26 cellular contexts compared by ENCODE assay signal in the genomic region with DNA sequence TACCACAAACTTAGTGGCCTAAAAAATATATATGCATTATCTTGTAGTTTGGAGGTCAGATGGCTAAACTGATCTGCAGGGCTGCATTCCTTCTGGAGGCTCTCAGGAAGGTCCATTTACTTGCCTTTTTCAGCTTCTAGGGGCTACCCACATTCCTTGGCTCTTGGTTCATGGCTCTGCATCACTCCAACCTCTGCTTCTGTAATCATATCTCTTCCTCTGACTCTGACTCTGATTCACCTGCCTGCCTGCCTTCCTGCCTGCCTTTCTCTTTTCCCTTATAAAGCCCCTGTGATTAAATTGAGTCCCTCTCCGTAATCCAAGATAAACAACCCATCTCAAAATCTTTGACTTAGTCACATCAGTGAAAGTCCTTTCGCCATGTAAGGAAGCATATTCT. TPM values are rescaled to one million over a fixed set of nuclear protein-coding genes. Genes with fewer than 3 reads are reported as not detected.
DNase-seq lines count a peak whose midpoint lies in the region; ATAC-seq and TF ChIP-seq lines count a peak whose summit lies in the region.
"Had no signal": no experiment of that assay in that cellular context is flagged by ENCODE, and none has a peak within 500 bp of the region (broad histone marks: within the 10 kb centered on the region; RNA-seq: fewer than 3 reads in every experiment).

No MANE protein-coding gene starts in this region.

- H3K27me3 ChIP-seq in IMR-90 (ENCODE audit: control insufficient read depth, insufficient read depth, low read length) (no peaks in the 10 kb centered on the region), trophoblast cell (ENCODE audit: insufficient read depth, low read length) (no peaks in the 10 kb centered on the region)
- H3K27me3 ChIP-seq: SJSA1 had no signal

- H2BK15ac ChIP-seq in IMR-90 (ENCODE audit: low read depth, low read length): no peak overlapping the region

- H4K91ac ChIP-seq in IMR-90 (ENCODE audit: insufficient read depth, low read depth, low read length) (no peak overlapping the region), trophoblast cell (ENCODE audit: low read depth, low read length) (no peak overlapping the region)

- H3K9me3 ChIP-seq in IMR-90 (ENCODE audit: control insufficient read depth, insufficient read depth, low read length) (0 out of 2 replicates have a peak, but pooled peaks cover 2% of the 10 kb centered on the region), trophoblast cell (ENCODE audit: insufficient read depth, low read depth, low read length) (no peaks in the 10 kb centered on the region)
- H3K9me3 ChIP-seq: SJSA1 had no signal

- no peak overlapping the region for H3K4ac ChIP-seq in IMR-90 (ENCODE audit: low read depth, low read length)
- H3K4ac ChIP-seq in trophoblast cell (ENCODE audit: low read depth, low read length): no peak overlapping the region

- H2BK120ac ChIP-seq in IMR-90 (ENCODE audit: low read depth, low read length): no peak overlapping the region
- H2BK120ac ChIP-seq in trophoblast cell (ENCODE audit: insufficient read depth, low read length, poor library complexity): peak overlapping the region; percentile 76

- in situ Hi-C loops in IMR-90 (cut with MboI; ENCODE audit: low sequenced_read_pairs): no loop called here

- TF ChIP-seq POLR2A in IMR-90 (IDR thresholded peaks at IDR 0.05; ENCODE audit: low read depth, low read length): no peak

- intact Hi-C loops in IMR-90 (cut with micrococcal nuclease): no loop called here

- CTCF ChIA-PET in IMR-90 (lab: Yijun Ruan, JAX): no interaction called here

- H3K36me3 ChIP-seq in IMR-90 (ENCODE audit: control insufficient read depth, insufficient read depth, low read length) (no peaks in the 10 kb centered on the region), trophoblast cell (ENCODE audit: control insufficient read depth in 1 of 2, insufficient read depth in 2 of 2, low read length in 2 of 2) (no peaks in the 10 kb centered on the region)
- H3K36me3 ChIP-seq: BLaER1, SJSA1 had no signal

- H3K4me2 ChIP-seq in IMR-90 (ENCODE audit: low read depth, low read length) (no peak overlapping the region), trophoblast cell (ENCODE audit: low read length) (no peak overlapping the region)
- H3K4me2 ChIP-seq: BLaER1, KMS-11 had no signal

- dilution Hi-C loops in IMR-90 (cut with HindIII; ENCODE audit: low sequenced_read_pairs, unreplicated experiment): no loop called here

- no peaks in the 10 kb centered on the region for H4K20me1 ChIP-seq in IMR-90 (ENCODE audit: insufficient read depth, low read length)
- H4K20me1 ChIP-seq: BLaER1 had no signal

- H3K14ac ChIP-seq in IMR-90 (replicated peaks; ENCODE audit: low read depth, low read length) (no peak overlapping the region), trophoblast cell (ENCODE audit: low read length) (no peak overlapping the region)

- H3K4me3 ChIP-seq in IMR-90 (ENCODE audit: insufficient read depth, low read depth, low read length): no peak overlapping the region
- no peak overlapping the region for H3K4me3 ChIP-seq in trophoblast cell (ENCODE audit: low read depth, low read length)
- H3K4me3 ChIP-seq: BLaER1, GM23248, SJSA1 had no signal

- H2BK20ac ChIP-seq in IMR-90 (ENCODE audit: low read depth, low read length): no peak overlapping the region

- H4K8ac ChIP-seq in IMR-90 (ENCODE audit: low read depth in 2 of 2, low read length in 2 of 2) (no peak overlapping the region), trophoblast cell (ENCODE audit: low read depth, low read length) (no peak overlapping the region)

- no peak overlapping the region for H3K56ac ChIP-seq in IMR-90 (ENCODE audit: extremely low read depth, insufficient read depth, low read length)

- H3K9me1 ChIP-seq in IMR-90 (ENCODE audit: insufficient read depth, low read length): no peaks in the 10 kb centered on the region

- peaks cover under 1% of the 10 kb centered on the region; the same call in 1 of the 2 replicates for H3K4me1 ChIP-seq in IMR-90 (ENCODE audit: control insufficient read depth, insufficient read depth, low read length)
- H3K4me1 ChIP-seq in trophoblast cell (ENCODE audit: control insufficient read depth in 1 of 2, insufficient read depth in 2 of 2, low read length in 2 of 2): peaks cover 0 to 4% of the 10 kb centered on the region in 2 experiments
- H3K4me1 ChIP-seq: BLaER1, SJSA1 had no signal

- TF ChIP-seq RAD21 in IMR-90 (IDR thresholded peaks at IDR 0.05; ENCODE audit: low read length): no peak

- H3K18ac ChIP-seq in IMR-90 (ENCODE audit: low read depth, low read length): no peak overlapping the region
- H3K18ac ChIP-seq in trophoblast cell (ENCODE audit: low read length): no peak overlapping the region

- no peak for TF ChIP-seq CTCF in IMR-90 (conservative IDR thresholded peaks at IDR 0.05; ENCODE audit: low read depth, low read length)

- H4K12ac ChIP-seq in trophoblast cell (ENCODE audit: low read depth, low read length): no peak overlapping the region

- H3K23ac ChIP-seq in IMR-90 (ENCODE audit: low read depth, low read length) (no peak overlapping the region), trophoblast cell (ENCODE audit: low read length) (no peak overlapping the region)

- no peak for ATAC-seq in IMR-90 (ENCODE audit: low read depth)
- ATAC-seq: T-cell had no signal

- no peak overlapping the region for H2AK9ac ChIP-seq in IMR-90 (replicated peaks; ENCODE audit: low read depth, low read length, poor library complexity)

- H3K9ac ChIP-seq in IMR-90 (ENCODE audit: low read depth, low read length) (no peak overlapping the region), trophoblast cell (ENCODE audit: low read length) (no peak overlapping the region)
- H3K9ac ChIP-seq: BLaER1, GM23248, KMS-11 had no signal

- no TSS peak for BruUV-seq in IMR-90 (replicated peaks; lab: Mats Ljungman, UMichigan)

- DNase-seq in NCI-H82 (lab: John Stamatoyannopoulos, UW) (peak; percentile 6), NCI-H82 treated with DMSO at 0.1 percent for 48 hours (lab: John Stamatoyannopoulos, UW; ENCODE audit: unreplicated experiment) (no peak), IMR-90 (peak; percentile 22), amniotic epithelial cell (ENCODE audit: low read depth) (peak; percentile 31), trophoblast cell (no peak), dermis blood vessel endothelial cell (no peak), NCI-H2029 treated with DMSO at 0.1 percent for 48 hours (lab: John Stamatoyannopoulos, UW) (no peak)
- no peak for DNase-seq in activated CD4-positive, alpha-beta T cell treated with anti-CD3 and anti-CD28 coated beads for 1 hour
- DNase-seq: CD4-positive, CD25-positive, alpha-beta regulatory T cell; COR-L47; GM23248; H7; NCI-H1048; NCI-H1417 treated with DMSO at 0.1 percent for 48 hours; NCI-H1694 treated with DMSO at 0.1 percent for 48 hours; NCI-H2081 treated with DMSO at 0.1 percent for 48 hours; NCI-H2171; NCI-H345; NCI-H510A treated with DMSO at 0.1 percent for 48 hours; Right ventricle myocardium superior; T-cell had no signal

- no peak overlapping the region for H4K5ac ChIP-seq in IMR-90 (ENCODE audit: low read depth, low read length)

- no peak overlapping the region for H3K27ac ChIP-seq in IMR-90 (ENCODE audit: insufficient read depth, low read length)
- H3K27ac ChIP-seq in trophoblast cell (ENCODE audit: low read depth, low read length): peak overlapping the region; percentile 78
- H3K27ac ChIP-seq: 22Rv1, BLaER1, GM23248, KMS-11, SJSA1 had no signal

- H2BK5ac ChIP-seq in IMR-90 (ENCODE audit: low read depth, low read length, poor library complexity, severe bottlenecking): no peak overlapping the region
- peak overlapping the region; percentile 56 for H2BK5ac ChIP-seq in trophoblast cell (ENCODE audit: low read depth, low read length, poor library complexity)

- POLR2A ChIA-PET in IMR-90 (lab: Charles Lee; ENCODE audit: unreplicated experiment): no interaction called here

- no peaks in the 10 kb centered on the region for H3K79me1 ChIP-seq in IMR-90 (ENCODE audit: low read depth in 1 of 2, low read length in 2 of 2)
- H3K79me1 ChIP-seq in trophoblast cell (ENCODE audit: low read length): peaks cover 19% of the 10 kb centered on the region

- H2AK5ac ChIP-seq in IMR-90 (ENCODE audit: low read depth, low read length) (no peak overlapping the region), trophoblast cell (ENCODE audit: low read length) (no peak overlapping the region)

- no peaks in the 10 kb centered on the region for H3K79me2 ChIP-seq in trophoblast cell (ENCODE audit: control insufficient read depth, insufficient read depth, low read length, poor library complexity)

- no CpG with 5 or more reads among the region's 2 CpGs for WGBS in IMR-90 (ENCODE audit: extremely low coverage in 2 of 2, insufficient read length in 1 of 2), 2 experiments
- no CpG with 5 or more reads among the region's 2 CpGs for WGBS in trophoblast cell (ENCODE audit: extremely low coverage, insufficient coverage, insufficient read length)

- H2BK12ac ChIP-seq in trophoblast cell (ENCODE audit: low read length): no peak overlapping the region

- H2AFZ ChIP-seq in IMR-90 (replicated peaks; ENCODE audit: low read length, poor library complexity): no peak overlapping the region
- no peak overlapping the region for H2AFZ ChIP-seq in trophoblast cell (ENCODE audit: insufficient read depth, low read length, poor library complexity)
- H2AFZ ChIP-seq: GM23248 had no signal

TF ChIP-seq in IMR-90, 13 proteins besides CTCF, POLR2A, EP300 and RAD21 (continues in another document):
- TF ChIP-seq FOS (IDR thresholded peaks at IDR 0.05; ENCODE audit: low read depth, low read length) (no peak), USF2 (IDR thresholded peaks at IDR 0.05; ENCODE audit: low read depth, low read length) (no peak), NFE2L2 (IDR thresholded peaks at IDR 0.05; ENCODE audit: low read depth, low read length) (no peak), RCOR1 (IDR thresholded peaks at IDR 0.05; ENCODE audit: insufficient replicate concordance, low read length) (no peak), CHD1 (IDR thresholded peaks at IDR 0.05; ENCODE audit: low read depth, low read length) (no peak), MAFK (IDR thresholded peaks at IDR 0.05; ENCODE audit: low read depth, low read length) (no peak), MAZ (IDR thresholded peaks at IDR 0.05; ENCODE audit: borderline replicate concordance, low read depth, low read length) (no peak), CEBPB (IDR thresholded peaks at IDR 0.05; ENCODE audit: low read depth, low read length) (no peak), SMC3 (IDR thresholded peaks at IDR 0.05; ENCODE audit: low read depth, low read length) (no peak)

RNA-seq across cellular contexts. Expression of gene FRMPD4, which starts 25.0 kb away (rescaled TPM):
- total RNA-seq in IMR-90 (2012; rRNA removed) (1.1 TPM in 2 replicates), dermis blood vessel endothelial cell (0.05 TPM in 1 of 2 replicates, not detected in the other)
- 0.40 and 0.53 TPM in 2 replicates for polyA plus RNA-seq in IMR-90 (2012; rRNA removed)
- 0.22 and 0.38 TPM in 2 replicates for polyA plus RNA-seq in IMR-90 (2012; cell fraction: cytosol; rRNA removed)
- polyA plus RNA-seq in IMR-90 (2012; cell fraction: nucleus; rRNA removed; ENCODE audit: low replicate concordance): 0.49 and 0.81 TPM in 2 replicates
- 2.1 and 2.4 TPM in 2 replicates for polyA plus RNA-seq in trophoblast cell (2013)
- total RNA-seq: CD4-positive, CD25-positive, alpha-beta regulatory T cell; GM23248; T-cell had no signal
- polyA plus RNA-seq: CD4-positive, CD25-positive, alpha-beta regulatory T cell; IgD-negative memory B cell had no signal

Comparison
In these comparisons a context has a peak if more than half of its experiments do, and no peak if none do; other contexts are left out.
1. DNase-seq: peak in NCI-H82 (single experiment), IMR-90 (single experiment) and amniotic epithelial cell (single experiment); none in NCI-H82 treated with DMSO at 0.1 percent for 48 hours (single experiment), trophoblast cell (0 of 2), dermis blood vessel endothelial cell (single experiment), activated CD4-positive, alpha-beta T cell treated with anti-CD3 and anti-CD28 coated beads for 1 hour (single experiment) and NCI-H2029 treated with DMSO at 0.1 percent for 48 hours (single experiment).